ENCODE assay signal across 20 cellular contexts in genomic region chr12:60832300-60832699, GRCh38.
DNase-seq lines count a peak whose midpoint lies in the region; ATAC-seq, FAIRE-seq and TF ChIP-seq lines count a peak whose summit lies in the region.
"Had no signal": no experiment of that assay in that cellular context is flagged by ENCODE, and none has a peak within 500 bp of the region (broad histone marks: within the 10 kb centered on the region; RNA-seq: fewer than 3 reads in every experiment).

No MANE protein-coding gene starts in this region.

- no peak overlapping the region for H3K9ac ChIP-seq in mammary epithelial cell (ENCODE audit: insufficient read depth, low read length)
- H3K9ac ChIP-seq in smooth muscle cell (ENCODE audit: low read depth) = no peak overlapping the region
- H3K9ac ChIP-seq: BLaER1 treated with 17β-estradiol and CSF1 and Interleukin-3, amounts not matched to agents 10 nM and 100 nM had no signal

- H3K4me1 ChIP-seq in mammary epithelial cell (ENCODE audit: insufficient read depth, low read length) = peaks cover 5% of the 10 kb centered on the region
- H3K4me1 ChIP-seq in smooth muscle cell (ENCODE audit: low read depth) = no peaks in the 10 kb centered on the region
- no peaks in the 10 kb centered on the region for H3K4me1 ChIP-seq in left lung
- H3K4me1 ChIP-seq: A549; BLaER1 treated with 17β-estradiol and CSF1 and Interleukin-3, amounts not matched to agents 10 nM and 100 nM had no signal

- H3K36me3 ChIP-seq in mammary epithelial cell (ENCODE audit: insufficient read depth, low read length) = no peaks in the 10 kb centered on the region
- H3K36me3 ChIP-seq in bronchial epithelial cell (ENCODE audit: control insufficient read depth, insufficient read depth, low read length) = no peaks in the 10 kb centered on the region
- no peaks in the 10 kb centered on the region for H3K36me3 ChIP-seq in smooth muscle cell (ENCODE audit: low read depth)
- H3K36me3 ChIP-seq in left lung = no peaks in the 10 kb centered on the region
- H3K36me3 ChIP-seq: BLaER1 treated with 17β-estradiol and CSF1 and Interleukin-3, amounts not matched to agents 10 nM and 100 nM had no signal

- TF ChIP-seq CTCF in MCF 10A (IDR thresholded peaks at IDR 0.05; ENCODE audit: unreplicated experiment) (no peak), mammary epithelial cell (conservative IDR thresholded peaks at IDR 0.05 in 1 of 2, IDR thresholded peaks at IDR 0.05 in 1 of 2; ENCODE audit: extremely low read depth in 1 of 2, insufficient read depth in 1 of 2, low read depth in 1 of 2, low read length in 2 of 2) (no peak), bronchial epithelial cell (IDR thresholded peaks at IDR 0.05; ENCODE audit: insufficient read depth, low read length, severe bottlenecking) (no peak), foreskin fibroblast (IDR thresholded peaks at IDR 0.05; ENCODE audit: low read depth, low read length) (no peak), smooth muscle cell (IDR thresholded peaks at IDR 0.05; ENCODE audit: borderline replicate concordance, insufficient read depth, poor library complexity, severe bottlenecking) (no peak), left lung (IDR thresholded peaks at IDR 0.05) (no peak)

- no peaks in the 10 kb centered on the region for H3F3A ChIP-seq in smooth muscle cell (ENCODE audit: low read depth)

- CTCF ChIA-PET in MCF 10A (lab: Yijun Ruan, JAX) = no interaction called here
- CTCF ChIA-PET in mammary epithelial cell (lab: Charles Lee; ENCODE audit: low non-redundant PET) = no interaction called here

- H3K27ac Mint-ChIP-seq in MCF 10A (ENCODE audit: low read depth, unreplicated experiment) = no peak overlapping the region
- H3K27ac Mint-ChIP-seq: B cell; CD8-positive, alpha-beta T cell had no signal

- intact Hi-C loops in MCF 10A (cut with micrococcal nuclease) (no loop called here), mammary epithelial cell (cut with micrococcal nuclease) (no loop called here), left lung (cut with DNase I) (no loop called here)

- peaks cover 16% of the 10 kb centered on the region for H3K4me1 Mint-ChIP-seq in MCF 10A (ENCODE audit: insufficient read depth, unreplicated experiment)
- H3K4me1 Mint-ChIP-seq: B cell had no signal

- no peak for ATAC-seq in HG02973 (IDR thresholded peaks at IDR 0.05; ENCODE audit: unreplicated experiment)
- ATAC-seq in left lung = no peak
- ATAC-seq: A549; CD8-positive, alpha-beta T cell; GM12878 had no signal

- in situ Hi-C loops in mammary epithelial cell (cut with MboI; ENCODE audit: low sequenced_read_pairs in 2 of 2) = no loop called here

- WGBS in mammary epithelial cell (ENCODE audit: low coverage, missing lambda C conversion rate) = 70% methylated on average over 4 of the region's 4 CpGs
- 94% methylated on average over 4 of the region's 4 CpGs for WGBS in smooth muscle cell (ENCODE audit: low lambda C conversion rate)

- H3K27me3 Mint-ChIP-seq in MCF 10A (ENCODE audit: insufficient read depth, unreplicated experiment) = no peaks in the 10 kb centered on the region
- H3K27me3 Mint-ChIP-seq: B cell had no signal

- H3K36me3 Mint-ChIP-seq in MCF 10A (ENCODE audit: insufficient read depth, unreplicated experiment) = no peaks in the 10 kb centered on the region
- H3K36me3 Mint-ChIP-seq: CD8-positive, alpha-beta T cell had no signal

- no peaks in the 10 kb centered on the region for H3K27me3 ChIP-seq in mammary epithelial cell (ENCODE audit: insufficient read depth, low read length)
- no peaks in the 10 kb centered on the region for H3K27me3 ChIP-seq in bronchial epithelial cell (ENCODE audit: control insufficient read depth, insufficient read depth, low read length)
- no peaks in the 10 kb centered on the region for H3K27me3 ChIP-seq in smooth muscle cell (ENCODE audit: low read depth)
- no peaks in the 10 kb centered on the region for H3K27me3 ChIP-seq in left lung
- H3K27me3 ChIP-seq: BLaER1 treated with 17β-estradiol and CSF1 and Interleukin-3, amounts not matched to agents 10 nM and 100 nM had no signal

- H3K27ac ChIP-seq in mammary epithelial cell (ENCODE audit: insufficient read depth, low read depth, low read length) (no peak overlapping the region), smooth muscle cell (ENCODE audit: low read depth) (no peak overlapping the region), left lung (no peak overlapping the region)
- H3K27ac ChIP-seq: 22Rv1; A549; BLaER1 treated with 17β-estradiol and CSF1 and Interleukin-3, amounts not matched to agents 10 nM and 100 nM; HL-60 had no signal

- H3K4me3 ChIP-seq in mammary epithelial cell (replicated peaks in 1 of 3; ENCODE audit: insufficient read depth in 1 of 3, low read depth in 2 of 3, low read length in 3 of 3) = no peak overlapping the region
- no peak overlapping the region for H3K4me3 ChIP-seq in bronchial epithelial cell (ENCODE audit: low read depth, low read length)
- H3K4me3 ChIP-seq in foreskin fibroblast (ENCODE audit: low read depth in 1 of 2, low read length in 2 of 2) = no peak overlapping the region
- H3K4me3 ChIP-seq in smooth muscle cell = no peak overlapping the region
- H3K4me3 ChIP-seq in left lung = no peak overlapping the region
- H3K4me3 ChIP-seq: A549; BLaER1 treated with 17β-estradiol and CSF1 and Interleukin-3, amounts not matched to agents 10 nM and 100 nM; GM12878 had no signal

- H4K20me1 ChIP-seq in mammary epithelial cell (ENCODE audit: insufficient read depth, low read length) (no peaks in the 10 kb centered on the region), smooth muscle cell (ENCODE audit: low read depth) (no peaks in the 10 kb centered on the region)
- H4K20me1 ChIP-seq: BLaER1 treated with 17β-estradiol and CSF1 and Interleukin-3, amounts not matched to agents 10 nM and 100 nM had no signal

- H2AFZ ChIP-seq in mammary epithelial cell (ENCODE audit: low read depth, low read length) (no peak overlapping the region), smooth muscle cell (ENCODE audit: low read depth) (no peak overlapping the region)

- H3K9me3 ChIP-seq in mammary epithelial cell (replicated peaks; ENCODE audit: insufficient read depth, low read length) (no peaks in the 10 kb centered on the region), smooth muscle cell (replicated peaks; ENCODE audit: low read depth) (no peaks in the 10 kb centered on the region), left lung (no peaks in the 10 kb centered on the region)
- H3K9me3 ChIP-seq: A549; BLaER1 treated with 17β-estradiol and CSF1 and Interleukin-3, amounts not matched to agents 10 nM and 100 nM had no signal

- no TSS peak for BruUV-seq in MCF 10A (replicated peaks; lab: Mats Ljungman, UMichigan)
- no TSS peak for BruUV-seq in mammary epithelial cell (replicated peaks; lab: Mats Ljungman, UMichigan)

- POLR2A ChIA-PET in MCF 10A (lab: Yijun Ruan, JAX) = no interaction called here

- H3K79me2 ChIP-seq in mammary epithelial cell (ENCODE audit: insufficient read depth, low read length) (no peaks in the 10 kb centered on the region), smooth muscle cell (ENCODE audit: low read depth) (no peaks in the 10 kb centered on the region)

- DNase-seq in MCF 10A (ENCODE audit: unreplicated experiment) = peak; percentile 16
- no peak for DNase-seq in mammary epithelial cell
- peak; percentile 5 for DNase-seq in bronchial epithelial cell (ENCODE audit: low read depth)
- peak; percentile 39 to 42 for DNase-seq in foreskin fibroblast
- DNase-seq in smooth muscle cell (lab: John Stamatoyannopoulos, UW; ENCODE audit: unreplicated experiment) = no peak
- no peak for DNase-seq in left lung
- DNase-seq: Calu3; CD8-positive, alpha-beta T cell; DMS79 treated with DMSO at 0.1 percent for 48 hours; H9; IMR-90 had no signal

- H3K4me2 ChIP-seq in mammary epithelial cell (ENCODE audit: insufficient read depth, low read depth, low read length) (no peak overlapping the region), smooth muscle cell (no peak overlapping the region)
- H3K4me2 ChIP-seq: A549; BLaER1 treated with 17β-estradiol and CSF1 and Interleukin-3, amounts not matched to agents 10 nM and 100 nM had no signal

- FAIRE-seq in bronchial epithelial cell (lab: Jason Lieb, UNC) = no peak
- FAIRE-seq: A549, GM12878, H1, HTR-8/SVneo had no signal

- H3K9me3 Mint-ChIP-seq in MCF 10A (ENCODE audit: unreplicated experiment) = peaks cover 20% of the 10 kb centered on the region
- H3K9me3 Mint-ChIP-seq: H9 had no signal

- dilution Hi-C loops in mammary epithelial cell (cut with HindIII; ENCODE audit: low sequenced_read_pairs) = no loop called here

- H3K4me3 Mint-ChIP-seq in MCF 10A (ENCODE audit: unreplicated experiment) = no peak overlapping the region
- H3K4me3 Mint-ChIP-seq: B cell; CD8-positive, alpha-beta T cell; H9 had no signal

Comparison
In these comparisons a context has a peak if more than half of its experiments do, and no peak if none do; other contexts are left out.
1. DNase-seq: peak in MCF 10A (single experiment), bronchial epithelial cell (single experiment) and foreskin fibroblast (2 of 2); none in mammary epithelial cell (single experiment), smooth muscle cell (single experiment) and left lung (0 of 2).